In genomic region chr19:4581381-4582111, GRCh38 we compare ENCODE assay signal across 1 cellular context.
TF ChIP-seq lines count a peak whose summit lies in the region.

No MANE protein-coding gene starts in this region.

TF ChIP-seq in HepG2, 621 proteins besides CTCF, POLR2A, EP300 and RAD21 (continues in another document):
- TF ChIP-seq ZNF687 (CRISPR knock-in tag; IDR thresholded peaks at IDR 0.05) (peak; percentile 62), ZNF746 (CRISPR knock-in tag; IDR thresholded peaks at IDR 0.05) (peak; percentile 16; the same call in 1 of the 2 replicates), HOXA7 (CRISPR knock-in tag; IDR thresholded peaks at IDR 0.05) (no peak), TOE1 (CRISPR knock-in tag; IDR thresholded peaks at IDR 0.05) (no peak), FOXJ3 (CRISPR knock-in tag; IDR thresholded peaks at IDR 0.05; ENCODE audit: borderline replicate concordance) (no peak), HMGA1 (CRISPR knock-in tag; conservative IDR thresholded peaks at IDR 0.05) (no peak), ZNF777 (CRISPR knock-in tag; IDR thresholded peaks at IDR 0.05) (no peak; the same call in 1 of the 2 replicates), ISL2 (CRISPR knock-in tag; IDR thresholded peaks at IDR 0.05) (0 out of 2 replicates have a peak, but pooled peaks have one; percentile 27), IRF9 (CRISPR knock-in tag; IDR thresholded peaks at IDR 0.05; ENCODE audit: borderline replicate concordance) (0 out of 2 replicates have a peak, but pooled peaks have one; percentile 46), TCF12 (IDR thresholded peaks at IDR 0.05) (no peak), TCF12 (CRISPR knock-in tag; IDR thresholded peaks at IDR 0.05) (0 out of 2 replicates have a peak, but pooled peaks have one; percentile 26), ZBTB14 (CRISPR knock-in tag; IDR thresholded peaks at IDR 0.05) (0 out of 2 replicates have a peak, but pooled peaks have one; percentile 42), ZFAT (CRISPR knock-in tag; conservative IDR thresholded peaks at IDR 0.05) (no peak), UBTF (CRISPR knock-in tag; IDR thresholded peaks at IDR 0.05) (peak; percentile 29; the same call in 1 of the 2 replicates), ZNF460 (CRISPR knock-in tag; IDR thresholded peaks at IDR 0.05; ENCODE audit: borderline replicate concordance) (no peak), RBAK (CRISPR knock-in tag; IDR thresholded peaks at IDR 0.05) (no peak), RFX1 (IDR thresholded peaks at IDR 0.05) (no peak), ZNF576 (CRISPR knock-in tag; IDR thresholded peaks at IDR 0.05) (no peak), YY1 (IDR thresholded peaks at IDR 0.05; ENCODE audit: insufficient read depth, insufficient replicate concordance, low read depth, low read length) (peak; percentile 63), MED13 (CRISPR knock-in tag; IDR thresholded peaks at IDR 0.05) (0 out of 2 replicates have a peak, but pooled peaks have one; percentile 16), MNT (IDR thresholded peaks at IDR 0.05) (no peak), ZSCAN25 (CRISPR knock-in tag; IDR thresholded peaks at IDR 0.05) (no peak), TFE3 (CRISPR knock-in tag; IDR thresholded peaks at IDR 0.05) (no peak), HES4 (CRISPR knock-in tag; IDR thresholded peaks at IDR 0.05; ENCODE audit: borderline replicate concordance) (no peak), ZNF138 (CRISPR knock-in tag; IDR thresholded peaks at IDR 0.05; ENCODE audit: low read depth) (no peak), ZNF619 (CRISPR knock-in tag; IDR thresholded peaks at IDR 0.05) (no peak), HNRNPK (IDR thresholded peaks at IDR 0.05; ENCODE audit: low read depth, low read length, poor library complexity, severe bottlenecking) (no peak), WIZ (CRISPR knock-in tag; IDR thresholded peaks at IDR 0.05) (0 out of 2 replicates have a peak, but pooled peaks have one; percentile 36), HNF4G (IDR thresholded peaks at IDR 0.05; ENCODE audit: borderline replicate concordance, low read depth, low read length) (no peak), HNF4G (CRISPR knock-in tag; IDR thresholded peaks at IDR 0.05; ENCODE audit: borderline replicate concordance, low read depth) (no peak), PHB2 (IDR thresholded peaks at IDR 0.05; ENCODE audit: partially characterized antibody) (no peak), ZNF782 (CRISPR knock-in tag; IDR thresholded peaks at IDR 0.05; ENCODE audit: borderline replicate concordance) (no peak), CSRNP1 (CRISPR knock-in tag; IDR thresholded peaks at IDR 0.05) (no peak), ZNF75D (CRISPR knock-in tag; IDR thresholded peaks at IDR 0.05; ENCODE audit: borderline replicate concordance) (no peak), ZNF639 (CRISPR knock-in tag; conservative IDR thresholded peaks at IDR 0.05) (no peak), RFXAP (CRISPR knock-in tag; IDR thresholded peaks at IDR 0.05; ENCODE audit: borderline replicate concordance) (0 out of 2 replicates have a peak, but pooled peaks have one; percentile 15), SP140L (CRISPR knock-in tag; IDR thresholded peaks at IDR 0.05; ENCODE audit: borderline replicate concordance) (no peak), ZSCAN31 (CRISPR knock-in tag; IDR thresholded peaks at IDR 0.05; ENCODE audit: low read depth) (no peak), ZNF264 (CRISPR knock-in tag; IDR thresholded peaks at IDR 0.05) (no peak), ZC3H13 (CRISPR knock-in tag; IDR thresholded peaks at IDR 0.05) (no peak), PREB (CRISPR knock-in tag; IDR thresholded peaks at IDR 0.05) (no peak), ZNF383 (CRISPR knock-in tag; IDR thresholded peaks at IDR 0.05; ENCODE audit: borderline replicate concordance) (no peak), ZNF10 (CRISPR knock-in tag; IDR thresholded peaks at IDR 0.05; ENCODE audit: borderline replicate concordance, low read depth) (no peak), ATF7-NPFF (CRISPR knock-in tag; IDR thresholded peaks at IDR 0.05; ENCODE audit: low read depth) (no peak), KLF16 (CRISPR knock-in tag; IDR thresholded peaks at IDR 0.05) (0 out of 4 replicates have a peak, but pooled peaks of 1 of the 2 experiments have one; percentile 20), GLI4 (CRISPR knock-in tag; IDR thresholded peaks at IDR 0.05; ENCODE audit: borderline replicate concordance) (no peak), PTBP1 (IDR thresholded peaks at IDR 0.05; ENCODE audit: low read depth, low read length, poor library complexity, severe bottlenecking) (no peak)
